Comparison of ENCODE assay signal across 9 cellular contexts in genomic region chr2:172200495-172201085, GRCh38.
DNase-seq lines count a peak whose midpoint lies in the region; TF ChIP-seq lines count a peak whose summit lies in the region.
"Had no signal": no experiment of that assay in that cellular context is flagged by ENCODE, and none has a peak within 500 bp of the region (broad histone marks: within the 10 kb centered on the region; RNA-seq: fewer than 3 reads in every experiment).

No MANE protein-coding gene starts in this region.

- peaks cover 5% of the 10 kb centered on the region for H3K4me1 Mint-ChIP-seq in nephron progenitor cell

- H3K4me3 Mint-ChIP-seq in nephron progenitor cell = no peak overlapping the region

- peaks cover 37% of the 10 kb centered on the region for H3K9me3 Mint-ChIP-seq in nephron progenitor cell

- TF ChIP-seq CTCF in LNCaP clone FGC (IDR thresholded peaks at IDR 0.05; ENCODE audit: control insufficient read depth, extremely low read depth, insufficient read depth) (peak; percentile 48), cardiac fibroblast (IDR thresholded peaks at IDR 0.05; ENCODE audit: low read depth, low read length) (peak; percentile 75), nephron progenitor cell (IDR thresholded peaks at IDR 0.05) (peak; percentile 39), hepatocyte (IDR thresholded peaks at IDR 0.05; ENCODE audit: poor library complexity) (no peak)

- H3K36me3 ChIP-seq in hepatocyte (replicated peaks; ENCODE audit: insufficient read depth, low read depth) = no peaks in the 10 kb centered on the region
- H3K36me3 ChIP-seq: vagina had no signal

- peak; percentile 64 for DNase-seq in ELR (ENCODE audit: low read depth)
- peak; percentile 18 for DNase-seq in LNCaP clone FGC (ENCODE audit: low read depth)
- DNase-seq in cardiac fibroblast (ENCODE audit: low read depth in 2 of 2) = peak; percentile 57 to 80
- peak; percentile 14 for DNase-seq in nephron progenitor cell
- DNase-seq in DMS153 (lab: John Stamatoyannopoulos, UW) = no peak
- no peak for DNase-seq in iPS-NIHi11 (ENCODE audit: low spot score)
- DNase-seq in hepatocyte (ENCODE audit: low spot score) = no peak
- DNase-seq: nucleus accumbens had no signal

- H3K27me3 Mint-ChIP-seq in nephron progenitor cell (ENCODE audit: low read depth, poor library complexity) = no peaks in the 10 kb centered on the region

- H3K27ac Mint-ChIP-seq in nephron progenitor cell = no peak overlapping the region

- no peaks in the 10 kb centered on the region for H3K27me3 ChIP-seq in hepatocyte
- H3K27me3 ChIP-seq: vagina had no signal

- H3K36me3 Mint-ChIP-seq in nephron progenitor cell (ENCODE audit: low read depth) = peaks cover 2% of the 10 kb centered on the region

- no peaks in the 10 kb centered on the region for H3K9me2 ChIP-seq in hepatocyte (replicated peaks; ENCODE audit: insufficient read depth)

- H3K4me1 ChIP-seq in hepatocyte (ENCODE audit: insufficient read depth) = peaks cover 4% of the 10 kb centered on the region
- H3K4me1 ChIP-seq: vagina had no signal

- no peak overlapping the region for H2AFZ ChIP-seq in hepatocyte

- no peak overlapping the region for H3K27ac ChIP-seq in hepatocyte
- H3K27ac ChIP-seq: vagina had no signal

- no peaks in the 10 kb centered on the region for H4K20me1 ChIP-seq in hepatocyte (ENCODE audit: insufficient read depth, poor library complexity, severe bottlenecking)

- H3K4me3 ChIP-seq in LNCaP clone FGC (ENCODE audit: low read depth, low read length) (no peak overlapping the region), cardiac fibroblast (replicated peaks in 1 of 2; ENCODE audit: low read depth in 2 of 2, low read length in 2 of 2) (no peak overlapping the region), hepatocyte (no peak overlapping the region)
- H3K4me3 ChIP-seq: vagina had no signal

- H3K79me2 ChIP-seq in hepatocyte = no peaks in the 10 kb centered on the region

- no peak overlapping the region for H3K4me2 ChIP-seq in hepatocyte

- 86% methylated on average over 2 of the region's 2 CpGs for WGBS in hepatocyte (ENCODE audit: low lambda C conversion rate, missing lambda C conversion rate)

- no peaks in the 10 kb centered on the region for H3K9me3 ChIP-seq in hepatocyte (ENCODE audit: low read depth)
- H3K9me3 ChIP-seq: vagina had no signal

Comparison
In these comparisons a context has a peak if more than half of its experiments do, and no peak if none do; other contexts are left out.
1. DNase-seq: peak in ELR (single experiment), LNCaP clone FGC (single experiment), cardiac fibroblast (2 of 2) and nephron progenitor cell (single experiment); none in DMS153 (single experiment), iPS-NIHi11 (single experiment) and hepatocyte (single experiment).